1 cellular context compared by ENCODE assay signal in the genomic region with DNA sequence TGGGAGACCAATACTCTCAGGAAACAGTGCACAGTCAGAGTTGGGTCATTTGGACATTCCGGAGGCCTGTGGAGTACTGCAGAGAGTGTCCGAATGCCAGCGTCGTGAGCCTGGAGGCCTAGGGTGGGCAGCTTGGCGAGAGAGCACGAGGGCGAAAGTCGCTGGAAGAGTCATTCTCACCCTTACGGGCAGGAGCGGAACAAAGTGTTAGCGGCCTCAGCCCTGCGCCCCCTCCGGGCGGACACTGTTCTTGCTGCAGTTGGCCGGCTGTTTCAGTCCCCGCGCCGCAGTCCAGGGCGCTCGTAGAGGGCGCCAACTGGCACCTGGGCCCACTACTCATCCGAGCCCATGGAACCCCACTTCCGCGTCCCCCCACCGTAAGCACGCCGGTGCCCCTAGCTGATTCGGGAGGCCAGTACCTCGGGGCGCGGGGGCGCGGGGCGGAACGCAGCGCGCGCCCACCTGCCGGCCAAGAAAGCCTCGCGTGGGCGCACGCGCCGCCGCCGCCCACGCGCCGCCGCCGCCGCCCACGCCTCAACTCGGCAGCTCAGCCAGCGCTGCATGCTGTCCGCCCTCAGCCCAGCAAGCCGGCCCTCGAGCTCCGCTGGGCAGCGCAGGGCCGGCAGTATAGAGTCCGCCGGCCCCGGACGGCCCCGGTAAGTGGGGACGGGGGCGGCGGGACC.
TF ChIP-seq lines count a peak whose summit lies in the region.

No MANE protein-coding gene starts in this region.

TF ChIP-seq in HepG2, 621 proteins besides CTCF, POLR2A, EP300 and RAD21 (continued from another document):
- TF ChIP-seq ZNF512B (CRISPR knock-in tag; IDR thresholded peaks at IDR 0.05; ENCODE audit: borderline replicate concordance) (no peak), MLXIP (CRISPR knock-in tag; IDR thresholded peaks at IDR 0.05; ENCODE audit: borderline replicate concordance) (no peak), MAFG (CRISPR knock-in tag; IDR thresholded peaks at IDR 0.05) (no peak), UBTF (CRISPR knock-in tag; IDR thresholded peaks at IDR 0.05) (no peak)
